In genomic region chr16:57535680-57536305, GRCh38 we compare ENCODE assay signal across 1 cellular context.
TF ChIP-seq lines count a peak whose summit lies in the region.

No MANE protein-coding gene starts in this region.

TF ChIP-seq in K562, 482 proteins besides CTCF, POLR2A, EP300 and RAD21 (continued from another document and continues in another):
- TF ChIP-seq FOS (IDR thresholded peaks at IDR 0.05; ENCODE audit: extremely low read depth, insufficient read length): peak; percentile 95
- TF ChIP-seq HSF4 (CRISPR knock-in tag; IDR thresholded peaks at IDR 0.05; ENCODE audit: borderline replicate concordance): no peak
- TF ChIP-seq STAT5B (CRISPR knock-in tag; IDR thresholded peaks at IDR 0.05): no peak
- TF ChIP-seq ZBTB17 (CRISPR knock-in tag; IDR thresholded peaks at IDR 0.05): peak; percentile 17; the same call in 1 of the 2 replicates
- no peak for TF ChIP-seq KLF10 (CRISPR knock-in tag; IDR thresholded peaks at IDR 0.05)
- TF ChIP-seq BDP1 (IDR thresholded peaks at IDR 0.05; ENCODE audit: insufficient read depth, insufficient read length): no peak
- no peak for TF ChIP-seq SMAD4 (CRISPR knock-in tag; conservative IDR thresholded peaks at IDR 0.05)
- TF ChIP-seq ZBTB43 (CRISPR knock-in tag; IDR thresholded peaks at IDR 0.05): no peak
- TF ChIP-seq SP2 (IDR thresholded peaks at IDR 0.05; ENCODE audit: extremely low read depth, low read depth, low read length, poor library complexity, severe bottlenecking): peak; percentile 84
- peak; percentile 56 for TF ChIP-seq PRDM10 (IDR thresholded peaks at IDR 0.05; ENCODE audit: partially characterized antibody)
- TF ChIP-seq ASH1L (IDR thresholded peaks at IDR 0.05; ENCODE audit: borderline replicate concordance, low read depth, partially characterized antibody): peak; percentile 75
- peak in 1 of 2 experiments; percentile 80 for TF ChIP-seq MAZ (CRISPR knock-in tag; conservative IDR thresholded peaks at IDR 0.05 in 1 of 2, IDR thresholded peaks at IDR 0.05 in 1 of 2)
- TF ChIP-seq ZNF124 (CRISPR knock-in tag; IDR thresholded peaks at IDR 0.05): no peak
- TF ChIP-seq MBD2 (IDR thresholded peaks at IDR 0.05; ENCODE audit: borderline replicate concordance, low read depth): peak; percentile 92; the same call in 1 of the 2 replicates
- no peak for TF ChIP-seq CGGBP1 (CRISPR knock-in tag; IDR thresholded peaks at IDR 0.05)
- peak; percentile 89 for TF ChIP-seq BCOR (IDR thresholded peaks at IDR 0.05)
- no peak for TF ChIP-seq HMGXB4 (CRISPR knock-in tag; IDR thresholded peaks at IDR 0.05)
- no peak for TF ChIP-seq PHB2 (IDR thresholded peaks at IDR 0.05; ENCODE audit: low read depth)
- TF ChIP-seq EGR1 (conservative IDR thresholded peaks at IDR 0.05): peak; percentile 74
- TF ChIP-seq KDM1A (IDR thresholded peaks at IDR 0.05): peak in 1 of 2 experiments; percentile 64; a peak in 2 of 4 replicates
- TF ChIP-seq THRB (CRISPR knock-in tag; conservative IDR thresholded peaks at IDR 0.05): 0 out of 2 replicates have a peak, but pooled peaks have one; percentile 13
- TF ChIP-seq ZFP36 (IDR thresholded peaks at IDR 0.05; ENCODE audit: low read depth, low read length, partially characterized antibody): peak; percentile 75
- TF ChIP-seq ZBTB33 (CRISPR knock-in tag; IDR thresholded peaks at IDR 0.05): no peak; the same call in 1 of the 2 replicates
- peak; percentile 20; the same call in 1 of the 2 replicates for TF ChIP-seq GMEB1 (CRISPR knock-in tag; IDR thresholded peaks at IDR 0.05)
- peak; percentile 29 to 47; a peak in 2 of 4 replicates for TF ChIP-seq NRF1 (conservative IDR thresholded peaks at IDR 0.05 in 1 of 2, IDR thresholded peaks at IDR 0.05 in 1 of 2)
- TF ChIP-seq GABPB1 (CRISPR knock-in tag; IDR thresholded peaks at IDR 0.05): no peak
- no peak for TF ChIP-seq NCOA6 (IDR thresholded peaks at IDR 0.05)
- peak; percentile 52; the same call in 1 of the 2 replicates for TF ChIP-seq ZBTB7A (IDR thresholded peaks at IDR 0.05; ENCODE audit: borderline replicate concordance, control insufficient read depth, low read depth, low read length)
- TF ChIP-seq CSDE1 (IDR thresholded peaks at IDR 0.05): no peak
- peak; percentile 98 for TF ChIP-seq PKNOX1 (IDR thresholded peaks at IDR 0.05)
- TF ChIP-seq ZFP91 (CRISPR knock-in tag; IDR thresholded peaks at IDR 0.05): no peak
- no peak for TF ChIP-seq IRF2 (CRISPR knock-in tag; IDR thresholded peaks at IDR 0.05)
- no peak for TF ChIP-seq HNRNPL (IDR thresholded peaks at IDR 0.05; ENCODE audit: low read depth, low read length)
- TF ChIP-seq POLR2AphosphoS2 (IDR thresholded peaks at IDR 0.05; ENCODE audit: low read length): no peak
- TF ChIP-seq CBX5 (IDR thresholded peaks at IDR 0.05; ENCODE audit: borderline replicate concordance, low read depth): no peak
- TF ChIP-seq ZNF589 (CRISPR knock-in tag; IDR thresholded peaks at IDR 0.05; ENCODE audit: low read depth): no peak
- TF ChIP-seq PHF8 (IDR thresholded peaks at IDR 0.05; ENCODE audit: borderline replicate concordance, low read length): 0 out of 2 replicates have a peak, but pooled peaks have one; percentile 13
- TF ChIP-seq E2F5 (CRISPR knock-in tag; IDR thresholded peaks at IDR 0.05): no peak
- TF ChIP-seq HMBOX1 (IDR thresholded peaks at IDR 0.05): no peak
- peak; percentile 66; the same call in 1 of the 2 replicates for TF ChIP-seq SMARCA5 (IDR thresholded peaks at IDR 0.05)
- no peak for TF ChIP-seq ZNF263 (CRISPR knock-in tag; IDR thresholded peaks at IDR 0.05; ENCODE audit: borderline replicate concordance)
- TF ChIP-seq NBN (IDR thresholded peaks at IDR 0.05; ENCODE audit: low read depth): no peak
- TF ChIP-seq CBX1 (IDR thresholded peaks at IDR 0.05; ENCODE audit: low read depth): no peak
- 0 out of 2 replicates have a peak, but pooled peaks have one; percentile 18 for TF ChIP-seq TARDBP (IDR thresholded peaks at IDR 0.05)
- TF ChIP-seq NEUROD1 (IDR thresholded peaks at IDR 0.05; ENCODE audit: borderline replicate concordance, low read depth, low read length, partially characterized antibody): peak; percentile 95
- 0 out of 2 replicates have a peak, but pooled peaks have one; percentile 32 for TF ChIP-seq ZNF766 (CRISPR knock-in tag; conservative IDR thresholded peaks at IDR 0.05)
- peak; percentile 85 for TF ChIP-seq RFX1 (IDR thresholded peaks at IDR 0.05)
- no peak for TF ChIP-seq RHOXF2B (CRISPR knock-in tag; conservative IDR thresholded peaks at IDR 0.05)
- TF ChIP-seq HDAC2 (IDR thresholded peaks at IDR 0.05): peak; percentile 44; the same call in 1 of the 2 replicates
- no peak for TF ChIP-seq MTA3 (IDR thresholded peaks at IDR 0.05; ENCODE audit: borderline replicate concordance)
- no peak for TF ChIP-seq ZNF780A (CRISPR knock-in tag; IDR thresholded peaks at IDR 0.05)
- no peak for TF ChIP-seq KHSRP (IDR thresholded peaks at IDR 0.05)
- TF ChIP-seq HDAC3 (IDR thresholded peaks at IDR 0.05; ENCODE audit: borderline replicate concordance, partially characterized antibody): no peak
